1 cellular context compared by ENCODE assay signal in the genomic region with DNA sequence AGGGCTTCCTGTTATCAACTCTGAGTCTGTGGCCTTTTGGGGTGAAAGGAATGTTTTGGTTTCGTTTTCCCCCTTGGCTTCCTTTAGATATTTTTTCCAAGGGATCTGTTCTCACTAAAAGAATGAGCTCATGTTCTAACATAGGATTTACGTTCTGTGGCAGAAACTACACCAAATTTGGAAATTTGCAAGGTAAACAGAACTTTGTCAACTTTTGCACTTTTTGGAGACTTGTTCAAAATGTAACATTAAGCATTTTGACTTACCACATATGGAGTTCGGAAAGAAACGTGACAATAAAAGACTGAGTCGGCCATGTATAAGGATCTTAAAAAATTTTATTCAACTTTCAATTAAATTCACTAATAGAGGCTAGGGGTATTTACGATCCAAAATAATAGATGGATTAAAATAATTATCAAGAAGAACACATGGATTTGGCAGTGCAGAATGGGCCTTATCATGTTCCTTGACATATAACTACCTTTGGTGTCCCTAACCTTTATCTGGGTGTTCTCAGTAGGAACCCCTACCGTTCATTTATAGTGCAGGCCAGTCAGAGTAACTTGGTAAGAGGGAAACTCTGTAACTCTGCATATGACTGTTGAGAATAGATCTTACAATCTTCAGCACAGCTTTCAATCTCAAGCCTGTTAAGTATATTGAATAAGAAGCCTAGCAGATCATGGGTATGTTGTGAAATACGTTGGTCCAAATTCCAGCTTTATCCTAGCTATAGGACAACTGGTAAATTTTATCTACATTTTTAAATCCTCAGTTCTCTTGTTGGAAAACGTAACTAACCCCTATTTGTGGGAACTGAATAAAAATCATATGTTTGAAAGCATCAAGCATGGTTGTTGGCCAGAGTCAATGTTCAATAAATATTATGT.
TF ChIP-seq lines count a peak whose summit lies in the region.

No MANE protein-coding gene starts in this region.

TF ChIP-seq in K562, 482 proteins besides CTCF, POLR2A, EP300 and RAD21 (continued from another document and continues in another):
- TF ChIP-seq IRF9 (tag; IDR thresholded peaks at IDR 0.05) = peak; percentile 4; the same call in 1 of the 2 replicates
- TF ChIP-seq MYBL2 (IDR thresholded peaks at IDR 0.05; ENCODE audit: low read depth) = no peak; the same call in 1 of the 2 replicates
- no peak for TF ChIP-seq MYBL2 (CRISPR knock-in tag; IDR thresholded peaks at IDR 0.05; ENCODE audit: borderline replicate concordance)
- TF ChIP-seq ELF1 (tag; IDR thresholded peaks at IDR 0.05) = 0 out of 2 replicates have a peak, but pooled peaks have one; percentile 31
- peak; percentile 80 for TF ChIP-seq ZNF239 (CRISPR knock-in tag; IDR thresholded peaks at IDR 0.05)
- TF ChIP-seq MXI1 (IDR thresholded peaks at IDR 0.05; ENCODE audit: low read depth, low read length) = peak; percentile 51; the same call in 1 of the 2 replicates
- TF ChIP-seq MAFK (IDR thresholded peaks at IDR 0.05; ENCODE audit: low read length) = 0 out of 2 replicates have a peak, but pooled peaks have one; percentile 42
- TF ChIP-seq ZNF639 (CRISPR knock-in tag; conservative IDR thresholded peaks at IDR 0.05 in 1 of 2, IDR thresholded peaks at IDR 0.05 in 1 of 2) = peak in 1 of 2 experiments; percentile 57; a peak in 2 of 4 replicates
- peak in 1 of 3 experiments; percentile 45; a peak in 1 of 6 replicates for TF ChIP-seq ZBTB11 (CRISPR knock-in tag; IDR thresholded peaks at IDR 0.05)
- no peak for TF ChIP-seq NCOA1 (IDR thresholded peaks at IDR 0.05; ENCODE audit: low read depth)
- TF ChIP-seq STAT5A (IDR thresholded peaks at IDR 0.05; ENCODE audit: borderline replicate concordance, low read length) = no peak
- TF ChIP-seq THAP12 (CRISPR knock-in tag; IDR thresholded peaks at IDR 0.05) = no peak
- 0 out of 2 replicates have a peak, but pooled peaks have one; percentile 66 for TF ChIP-seq CUX1 (CRISPR knock-in tag; IDR thresholded peaks at IDR 0.05)
- TF ChIP-seq CEBPB (tag; IDR thresholded peaks at IDR 0.05) = peak; percentile 80
- TF ChIP-seq ZNF318 (IDR thresholded peaks at IDR 0.05; ENCODE audit: borderline replicate concordance in 1 of 2, low read depth in 1 of 2) = peak in 1 of 2 experiments; percentile 57; a peak in 1 of 4 replicates
- TF ChIP-seq TCF15 (CRISPR knock-in tag; IDR thresholded peaks at IDR 0.05) = no peak
- TF ChIP-seq SP1 (CRISPR knock-in tag; IDR thresholded peaks at IDR 0.05) = peak; percentile 39; the same call in 1 of the 2 replicates
- no peak for TF ChIP-seq CEBPG (CRISPR knock-in tag; IDR thresholded peaks at IDR 0.05)
- TF ChIP-seq CEBPG (tag; conservative IDR thresholded peaks at IDR 0.05 in 1 of 2, IDR thresholded peaks at IDR 0.05 in 1 of 2) = peak; percentile 64 to 67
- TF ChIP-seq TCF3 (CRISPR knock-in tag; IDR thresholded peaks at IDR 0.05) = peak; percentile 22; the same call in 1 of the 2 replicates
- TF ChIP-seq HDAC1 (IDR thresholded peaks at IDR 0.05) = peak in 1 of 2 experiments; percentile 8; a peak in 2 of 4 replicates
